Comparison of ENCODE assay signal across 24 cellular contexts in genomic region chr1:116804736-116805135, GRCh38. TPM values are rescaled to one million over a fixed set of nuclear protein-coding genes. Genes with fewer than 3 reads are reported as not detected.
DNase-seq lines count a peak whose midpoint lies in the region; ATAC-seq, FAIRE-seq and TF ChIP-seq lines count a peak whose summit lies in the region.
"Had no signal": no experiment of that assay in that cellular context is flagged by ENCODE, and none has a peak within 500 bp of the region (broad histone marks: within the 10 kb centered on the region; RNA-seq: fewer than 3 reads in every experiment).

No MANE protein-coding gene starts in this region.

- H3K4me3 ChIP-seq in Peyer's patch (no peak overlapping the region), small intestine (ENCODE audit: low read depth in 1 of 2, low read length in 2 of 2) (peak overlapping the region in 1 of 2 donors; percentile 15)
- H3K4me3 ChIP-seq: A549, hepatocyte, neural progenitor cell, uterus had no signal

- DNase-seq in activated CD4-positive, alpha-beta T cell treated with anti-CD3 and anti-CD28 coated beads for 48 hours, result peak; percentile 40
- no peak for DNase-seq in activated CD4-positive, alpha-beta T cell treated with anti-CD3 and anti-CD28 coated beads, Interleukin-2, amount 50 U/mL, for 1 hour
- DNase-seq in Peyer's patch (no peak), small intestine (no peak), amniotic stem cell (lab: John Stamatoyannopoulos, UW) (no peak), GM10266 (ENCODE audit: extremely low spot score) (no peak)
- DNase-seq: anterior cingulate cortex; DND-41; effector CD8-positive, alpha-beta T cell; H7; Kasumi-1; mesendoderm; NCI-H1417; stimulated activated naive B cell treated with anti-CD40 and anti-IgM and Interleukin-4, amounts not matched to agents 10 μg/mL and 1 μg/mL and 100 μg/mL, for 72 hours; uterus had no signal

- H3K27me3 ChIP-seq in Peyer's patch (no peaks in the 10 kb centered on the region), small intestine (ENCODE audit: control insufficient read depth in 2 of 2, insufficient read depth in 2 of 2, low read length in 2 of 2) (no peaks in the 10 kb centered on the region)
- H3K27me3 ChIP-seq: hepatocyte, neural progenitor cell, uterus had no signal

- H3K36me3 Mint-ChIP-seq in activated T-helper 17 cell treated with anti-CD3 and anti-CD28 coated beads, Interleukin-2, amount 50 U/mL, for 72 hours (ENCODE audit: low read depth), result peaks cover 87% of the 10 kb centered on the region
- H3K36me3 Mint-ChIP-seq: neural progenitor cell; stimulated activated naive B cell treated with anti-CD40 and anti-IgM and Interleukin-4, amounts not matched to agents 10 μg/mL and 1 μg/mL and 100 μg/mL, for 72 hours had no signal

- H3K9me3 ChIP-seq in Peyer's patch, result no peaks in the 10 kb centered on the region
- no peaks in the 10 kb centered on the region for H3K9me3 ChIP-seq in small intestine (ENCODE audit: control insufficient read depth, low read depth)
- H3K9me3 ChIP-seq: A549, uterus had no signal

- peak overlapping the region; percentile 98 for H3K27ac Mint-ChIP-seq in activated T-helper 17 cell treated with anti-CD3 and anti-CD28 coated beads, Interleukin-2, amount 50 U/mL, for 72 hours
- H3K27ac Mint-ChIP-seq: neural progenitor cell; stimulated activated naive B cell treated with anti-CD40 and anti-IgM and Interleukin-4, amounts not matched to agents 10 μg/mL and 1 μg/mL and 100 μg/mL, for 72 hours had no signal

- ATAC-seq in activated T-helper 17 cell treated with anti-CD3 and anti-CD28 coated beads, Interleukin-2, amount 50 U/mL, for 72 hours (replicated peaks), result peak; percentile 42
- no peak for ATAC-seq in GM19397 (IDR thresholded peaks at IDR 0.05; ENCODE audit: unreplicated experiment)
- ATAC-seq: A549; SK-N-SH treated with all-trans-retinoic acid at 6 μM for 48 hours; stimulated activated naive B cell treated with anti-CD40 and anti-IgM and Interleukin-4, amounts not matched to agents 10 μg/mL and 1 μg/mL and 100 μg/mL, for 72 hours had no signal

- H3K27ac ChIP-seq in Peyer's patch (peak overlapping the region in 3 of 4 donors; percentile 10 to 69 (median 49)), small intestine (ENCODE audit: low read depth in 1 of 2, low read length in 1 of 2) (peak overlapping the region; percentile 36 to 46)
- H3K27ac ChIP-seq: A549, C4-2B, hepatocyte, neural progenitor cell, uterus had no signal

- H3K4me1 ChIP-seq in Peyer's patch, result no peaks in the 10 kb centered on the region
- H3K4me1 ChIP-seq in small intestine (ENCODE audit: control insufficient read depth in 2 of 2, insufficient read depth in 1 of 2, low read depth in 1 of 2, low read length in 1 of 2), result no peaks in the 10 kb centered on the region
- H3K4me1 ChIP-seq: A549, neural progenitor cell, uterus had no signal

- no peaks in the 10 kb centered on the region for H3K9me3 Mint-ChIP-seq in activated T-helper 17 cell treated with anti-CD3 and anti-CD28 coated beads, Interleukin-2, amount 50 U/mL, for 72 hours
- H3K9me3 Mint-ChIP-seq: neural progenitor cell; stimulated activated naive B cell treated with anti-CD40 and anti-IgM and Interleukin-4, amounts not matched to agents 10 μg/mL and 1 μg/mL and 100 μg/mL, for 72 hours had no signal

- H3K36me3 ChIP-seq in Peyer's patch (no peaks in the 10 kb centered on the region), small intestine (ENCODE audit: control insufficient read depth in 2 of 2, insufficient read depth in 2 of 2, low read length in 2 of 2) (no peaks in the 10 kb centered on the region)
- H3K36me3 ChIP-seq: neural progenitor cell, uterus had no signal

- H3K27me3 Mint-ChIP-seq in activated T-helper 17 cell treated with anti-CD3 and anti-CD28 coated beads, Interleukin-2, amount 50 U/mL, for 72 hours, result no peaks in the 10 kb centered on the region
- H3K27me3 Mint-ChIP-seq: stimulated activated naive B cell treated with anti-CD40 and anti-IgM and Interleukin-4, amounts not matched to agents 10 μg/mL and 1 μg/mL and 100 μg/mL, for 72 hours had no signal

- WGBS in small intestine, 3 donors, result 70 to 79% (median 74%) methylated on average over 2 of the region's 2 CpGs

- no peak for TF ChIP-seq POLR2A in Peyer's patch (IDR thresholded peaks at IDR 0.05)

- TF ChIP-seq CTCF in Peyer's patch (IDR thresholded peaks at IDR 0.05) (no peak), GM10266 (IDR thresholded peaks at IDR 0.05; ENCODE audit: control insufficient read depth, insufficient read depth, low read depth, missing control alignments) (no peak)

- FAIRE-seq in small intestine (lab: Jason Lieb, UNC), result no peak
- FAIRE-seq: A549, keratinocyte, RCC 7860 had no signal

- peak overlapping the region; percentile 86 for H3K4me3 Mint-ChIP-seq in activated T-helper 17 cell treated with anti-CD3 and anti-CD28 coated beads, Interleukin-2, amount 50 U/mL, for 72 hours
- H3K4me3 Mint-ChIP-seq: neural progenitor cell; stimulated activated naive B cell treated with anti-CD40 and anti-IgM and Interleukin-4, amounts not matched to agents 10 μg/mL and 1 μg/mL and 100 μg/mL, for 72 hours had no signal

- peaks cover 34% of the 10 kb centered on the region for H3K4me1 Mint-ChIP-seq in activated T-helper 17 cell treated with anti-CD3 and anti-CD28 coated beads, Interleukin-2, amount 50 U/mL, for 72 hours

RNA-seq across cellular contexts. Expression of gene CD2, which starts 50.5 kb away (rescaled TPM):
- total RNA-seq in Peyer's patch, result 10 to 100 TPM in 3 of 4 donors, 1 to 10 TPM in 1; 9.6 to 36.3 (median 20.9) TPM
- 100 to 1,000 TPM; 303 to 473 TPM for total RNA-seq in activated T-helper 17 cell treated with anti-CD3 and anti-CD28 coated beads, Interleukin-2, amount 50 U/mL, for 72 hours
- polyA plus RNA-seq in small intestine, result 10 to 100 TPM in 1 of 3 donors, 1 to 10 TPM in 2; 3.9 to 14.9 (median 6.3) TPM
- total RNA-seq: H7 had no signal
- polyA plus RNA-seq: A549, keratinocyte had no signal

Comparison
In these comparisons a context has a peak if more than half of its experiments do, and no peak if none do; other contexts are left out.
1. RNA of gene CD2, which starts 50.5 kb away (total RNA-seq): 303 to 473 TPM in activated T-helper 17 cell treated with anti-CD3 and anti-CD28 coated beads, Interleukin-2, amount 50 U/mL, for 72 hours; 9.6 to 36.3 TPM in Peyer's patch; every median in the first group is over 4 times any median in the second.